11 cellular contexts compared by ENCODE assay signal in the genomic region with DNA sequence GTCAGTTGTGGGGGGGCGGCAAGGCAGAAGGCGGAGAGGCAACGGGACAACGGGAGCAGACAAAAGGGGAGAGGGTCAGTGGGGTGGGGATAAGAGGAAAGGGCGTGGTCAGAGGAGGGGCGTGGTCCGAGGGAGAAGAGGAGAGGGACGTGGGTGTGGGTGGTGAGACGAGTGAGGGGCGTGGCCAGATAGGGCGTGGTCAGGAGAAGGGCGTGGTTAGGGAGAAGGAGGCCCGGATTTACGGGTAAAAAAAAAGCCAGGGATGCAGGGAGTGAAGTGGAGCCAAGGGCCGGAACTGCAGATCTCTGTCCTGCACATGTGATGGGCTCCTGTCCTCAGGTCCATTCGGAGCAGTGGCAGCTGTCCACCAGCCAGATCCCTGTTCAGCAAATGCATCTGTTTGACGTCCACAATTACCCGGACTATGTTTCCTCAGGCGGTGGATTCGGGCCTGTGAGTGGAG. TPM values are rescaled to one million over a fixed set of nuclear protein-coding genes. Genes with fewer than 3 reads are reported as not detected.
DNase-seq lines count a peak whose midpoint lies in the region; ATAC-seq, FAIRE-seq and TF ChIP-seq lines count a peak whose summit lies in the region.
"Had no signal": no experiment of that assay in that cellular context is flagged by ENCODE, and none has a peak within 500 bp of the region (broad histone marks: within the 10 kb centered on the region; RNA-seq: fewer than 3 reads in every experiment).

No MANE protein-coding gene starts in this region.

- no peak for FAIRE-seq in A549 (lab: Jason Lieb, UNC)

- H3K4me3 ChIP-seq in A549 = peak overlapping the region; percentile 47
- peak overlapping the region; percentile 25; the same call in 1 of the 2 replicates for H3K4me3 ChIP-seq in H7 (ENCODE audit: insufficient read depth, low read depth, low read length)
- H3K4me3 ChIP-seq in SJCRH30 = peak overlapping the region; percentile 37

- DNase-seq in A549 (ENCODE audit: low read depth in 1 of 2, low spot score in 1 of 2) = peak; percentile 86 to 96
- DNase-seq in H7 = peak; percentile 92
- peak; percentile 96 to 97 for DNase-seq in SJCRH30
- peak; percentile 70 for DNase-seq in left ventricle myocardium superior
- DNase-seq in NCI-H446 treated with DMSO at 0.1 percent for 48 hours (lab: John Stamatoyannopoulos, UW) = no peak
- DNase-seq in mucosa of gallbladder (ENCODE audit: low spot score) = no peak
- DNase-seq in AG08396 (ENCODE audit: low spot score) = no peak
- no peak for DNase-seq in NCI-H1436 treated with DMSO at 0.1 percent for 48 hours (lab: John Stamatoyannopoulos, UW)
- DNase-seq: DMS79 treated with DMSO at 0.1 percent for 48 hours; stimulated activated CD4-positive, alpha-beta T cell treated with anti-CD3 and anti-CD28 coated beads, Interleukin-4, amount 100 ng/mL, for 24 hours had no signal

- TF ChIP-seq CTCF in A549 (IDR thresholded peaks at IDR 0.05) = no peak

- TF ChIP-seq RAD21 in A549 (conservative IDR thresholded peaks at IDR 0.05 in 1 of 2, IDR thresholded peaks at IDR 0.05 in 1 of 2) = no peak

- WGBS in A549 (ENCODE audit: missing lambda C conversion rate) = 17% methylated on average over 20 of the region's 20 CpGs

- intact Hi-C loops in left ventricle myocardium superior (cut with micrococcal nuclease) = no loop called here

- TF ChIP-seq EP300 in A549 (IDR thresholded peaks at IDR 0.05) = no peak

- POLR2A ChIA-PET in A549 (lab: Yijun Ruan, JAX) = interaction anchor here (1.0 kb wide), 1 partner anchor 54 kb away, joined by 4 read pairs; a partner anchor contains a TSS

- no peaks in the 10 kb centered on the region for H3K9me3 ChIP-seq in A549
- H3K9me3 ChIP-seq in SJCRH30 (replicated peaks) = no peaks in the 10 kb centered on the region

- ATAC-seq in A549 (peak; percentile 80 to 87), left ventricle myocardium superior (peak; percentile 54)

- H3K4me2 ChIP-seq in A549 = peak overlapping the region; percentile 93
- H3K4me2 ChIP-seq: KMS-11 had no signal

- H3K27me3 ChIP-seq in H7 (ENCODE audit: control insufficient read depth, insufficient read depth, low read length) (no peaks in the 10 kb centered on the region), SJCRH30 (no peaks in the 10 kb centered on the region)

- H3K27ac ChIP-seq in A549 (peak overlapping the region; percentile 77 to 81), SJCRH30 (peak overlapping the region; percentile 69)
- H3K27ac ChIP-seq: KMS-11 had no signal

- H3K36me3 ChIP-seq in H7 (replicated peaks; ENCODE audit: control insufficient read depth, insufficient read depth, low read length) (peaks cover 3% of the 10 kb centered on the region), SJCRH30 (no peaks in the 10 kb centered on the region)

- TF ChIP-seq POLR2A in A549 (IDR thresholded peaks at IDR 0.05; ENCODE audit: low read length) = no peak

- CTCF ChIA-PET in A549 (lab: Yijun Ruan, JAX) = interaction anchor here (0.6 to 1.9 kb wide), 7 partner anchors 8 to 202 kb away, joined by 3 to 8 read pairs (median 4); a partner anchor contains a TSS

- peaks cover 9% of the 10 kb centered on the region; the same call in 2 of the 3 replicates for H3K4me1 ChIP-seq in A549
- H3K4me1 ChIP-seq in SJCRH30 = peaks cover 9% of the 10 kb centered on the region

TF ChIP-seq in A549, 52 proteins besides CTCF, POLR2A, EP300 and RAD21:
- TF ChIP-seq MAFK (IDR thresholded peaks at IDR 0.05; ENCODE audit: partially characterized antibody) (peak; percentile 61), JUN (IDR thresholded peaks at IDR 0.05) (peak in 1 of 2 experiments; percentile 15; a peak in 1 of 5 replicates), POLR2AphosphoS2 (conservative IDR thresholded peaks at IDR 0.05; ENCODE audit: low read length) (no peak), FOSL2 (IDR thresholded peaks at IDR 0.05) (no peak), FOSL2 (CRISPR knock-in tag; IDR thresholded peaks at IDR 0.05) (0 out of 2 replicates have a peak, but pooled peaks have one; percentile 3)

RNA-seq across cellular contexts. Expression of a gene that starts 21.5 kb away (rescaled TPM):
- polyA plus RNA-seq in A549 (2011; rRNA removed) (8.2 and 8.5 TPM in 2 replicates), A549 (2017; fragmentation: RNase III; extraction: RNeasy Plus Mini Kit Qiagen cat#74134 plus additional on column Dnase treatment) (13.7 to 17.1 TPM (median 15.4 TPM) in 3 replicates)
- polyA plus RNA-seq in A549 (2012; cell fraction: cytosol; rRNA removed) = 15.6 and 16.1 TPM in 2 replicates
- 7.5 and 8.5 TPM in 2 replicates for polyA plus RNA-seq in A549 (2012; cell fraction: nucleus; rRNA removed)
- 2.5 and 3.5 TPM in 2 replicates for polyA minus RNA-seq in A549 (2011; rRNA and poly(A)+ RNA removed)
- total RNA-seq in H7 (2014; rRNA removed; shearing (Covaris generic)) = 25.8 and 28.9 TPM in 2 replicates
- total RNA-seq in SJCRH30 (2014; rRNA removed; shearing (Covaris generic)) = 15.2 and 20.4 TPM in 2 replicates
- total RNA-seq in left ventricle myocardium superior (3.1 TPM), mucosa of gallbladder (14.2 TPM)

RNA-seq across cellular contexts. Expression of a gene that starts 23.0 kb away (rescaled TPM):
- polyA plus RNA-seq in A549 (2011; rRNA removed) (2.0 and 2.9 TPM in 2 replicates), A549 (2017; fragmentation: RNase III; extraction: RNeasy Plus Mini Kit Qiagen cat#74134 plus additional on column Dnase treatment) (4.3 to 4.5 TPM (median 4.4 TPM) in 3 replicates)
- 8.7 and 12.1 TPM in 2 replicates for polyA plus RNA-seq in A549 (2012; cell fraction: cytosol; rRNA removed)
- 136 and 166 TPM in 2 replicates for polyA plus RNA-seq in A549 (2012; cell fraction: nucleus; rRNA removed)
- polyA minus RNA-seq in A549 (2011; rRNA and poly(A)+ RNA removed) = 1.4 and 1.5 TPM in 2 replicates
- 1.4 and 1.8 TPM in 2 replicates for total RNA-seq in H7 (2014; rRNA removed; shearing (Covaris generic))
- total RNA-seq in SJCRH30 (2014; rRNA removed; shearing (Covaris generic)) = 5.5 and 7.7 TPM in 2 replicates
- total RNA-seq in left ventricle myocardium superior (0.87 TPM), mucosa of gallbladder (1.3 TPM)

RNA-seq across cellular contexts. Expression of a gene that starts 35.4 kb away (rescaled TPM):
- 440 and 504 TPM in 2 replicates for polyA plus RNA-seq in A549 (2011; rRNA removed)
- 1,179 and 1,259 TPM in 2 replicates for polyA plus RNA-seq in A549 (2012; cell fraction: cytosol; rRNA removed)
- 1,370 and 1,606 TPM in 2 replicates for polyA plus RNA-seq in A549 (2012; cell fraction: nucleus; rRNA removed)
- 488 to 516 TPM (median 500 TPM) in 3 replicates for polyA plus RNA-seq in A549 (2017; fragmentation: RNase III; extraction: RNeasy Plus Mini Kit Qiagen cat#74134 plus additional on column Dnase treatment)
- polyA minus RNA-seq in A549 (2011; rRNA and poly(A)+ RNA removed) = 965 and 1,007 TPM in 2 replicates
- 690 and 848 TPM in 2 replicates for total RNA-seq in H7 (2014; rRNA removed; shearing (Covaris generic))
- 385 and 390 TPM in 2 replicates for total RNA-seq in SJCRH30 (2014; rRNA removed; shearing (Covaris generic))
- total RNA-seq in left ventricle myocardium superior = 130 TPM
- total RNA-seq in mucosa of gallbladder = 103 TPM

RNA-seq across cellular contexts. Expression of a gene that starts 46.7 kb away (rescaled TPM):
- polyA plus RNA-seq in A549 (2011; rRNA removed) = 26.6 and 29.2 TPM in 2 replicates
- polyA plus RNA-seq in A549 (2012; cell fraction: cytosol; rRNA removed) = 108 and 134 TPM in 2 replicates
- 106 and 112 TPM in 2 replicates for polyA plus RNA-seq in A549 (2012; cell fraction: nucleus; rRNA removed)
- polyA plus RNA-seq in A549 (2017; fragmentation: RNase III; extraction: RNeasy Plus Mini Kit Qiagen cat#74134 plus additional on column Dnase treatment) = 47.8 to 53.0 TPM (median 48.6 TPM) in 3 replicates
- 10.0 and 18.9 TPM in 2 replicates for polyA minus RNA-seq in A549 (2011; rRNA and poly(A)+ RNA removed)
- total RNA-seq in H7 (2014; rRNA removed; shearing (Covaris generic)) = 34.3 and 42.5 TPM in 2 replicates
- total RNA-seq in SJCRH30 (2014; rRNA removed; shearing (Covaris generic)) = 45.2 and 61.7 TPM in 2 replicates
- total RNA-seq in left ventricle myocardium superior = 11.5 TPM
- total RNA-seq in mucosa of gallbladder = 18.9 TPM

RNA-seq across cellular contexts. Expression of a gene that starts 46.8 kb away (rescaled TPM):
- polyA plus RNA-seq in A549 (2011; rRNA removed) (54.0 and 68.6 TPM in 2 replicates), A549 (2017; fragmentation: RNase III; extraction: RNeasy Plus Mini Kit Qiagen cat#74134 plus additional on column Dnase treatment) (88.5 to 114 TPM (median 103 TPM) in 3 replicates)
- 167 and 169 TPM in 2 replicates for polyA plus RNA-seq in A549 (2012; cell fraction: cytosol; rRNA removed)
- polyA plus RNA-seq in A549 (2012; cell fraction: nucleus; rRNA removed) = 340 and 393 TPM in 2 replicates
- polyA minus RNA-seq in A549 (2011; rRNA and poly(A)+ RNA removed) = 54.0 and 55.5 TPM in 2 replicates
- total RNA-seq in H7 (2014; rRNA removed; shearing (Covaris generic)) = 107 and 108 TPM in 2 replicates
- total RNA-seq in SJCRH30 (2014; rRNA removed; shearing (Covaris generic)) = 35.1 and 38.6 TPM in 2 replicates
- total RNA-seq in left ventricle myocardium superior (40.6 TPM), mucosa of gallbladder (174 TPM)

Comparison
In these comparisons a context has a peak if more than half of its experiments do, and no peak if none do; other contexts are left out.
1. DNase-seq: peak in A549 (2 of 2), H7 (single experiment), SJCRH30 (2 of 2) and left ventricle myocardium superior (single experiment); none in NCI-H446 treated with DMSO at 0.1 percent for 48 hours (single experiment), mucosa of gallbladder (single experiment), AG08396 (single experiment) and NCI-H1436 treated with DMSO at 0.1 percent for 48 hours (single experiment).
2. Peak in every context shown above with its lines, with median percentiles within 50 percentile points of each other: H3K4me3 ChIP-seq.